13 cellular contexts compared by ENCODE assay signal in genomic region chr15:62756326-62756994, GRCh38.
DNase-seq lines count a peak whose midpoint lies in the region; ATAC-seq and TF ChIP-seq lines count a peak whose summit lies in the region.
"Had no signal": no experiment of that assay in that cellular context is flagged by ENCODE, and none has a peak within 500 bp of the region (broad histone marks: within the 10 kb centered on the region; RNA-seq: fewer than 3 reads in every experiment).

No MANE protein-coding gene starts in this region.

- H3K4me1 ChIP-seq in subcutaneous abdominal adipose tissue (ENCODE audit: control insufficient read depth in 5 of 5, insufficient read depth in 5 of 5, low read length in 5 of 5): peaks cover 0 to 31% (median 16%) of the 10 kb centered on the region in 5 donors
- H3K4me1 ChIP-seq in esophagus muscularis mucosa: peaks cover 15 to 39% (median 36%) of the 10 kb centered on the region in 4 donors

- peak overlapping the region; percentile 93 for H3K27ac ChIP-seq in cingulate gyrus (ENCODE audit: low read depth, low read length)
- H3K27ac ChIP-seq in subcutaneous abdominal adipose tissue (ENCODE audit: low read depth, low read length): peak overlapping the region; percentile 87
- H3K27ac ChIP-seq in esophagus muscularis mucosa (replicated peaks in 1 of 4): peak overlapping the region in 1 of 4 donors; percentile 78

- no peaks in the 10 kb centered on the region for H3K9me3 ChIP-seq in subcutaneous abdominal adipose tissue (ENCODE audit: control insufficient read depth in 5 of 5, low read length in 5 of 5)
- H3K9me3 ChIP-seq in esophagus muscularis mucosa: no peaks in the 10 kb centered on the region

- TF ChIP-seq EP300 in esophagus muscularis mucosa (IDR thresholded peaks at IDR 0.05): no peak

- H3K36me3 ChIP-seq in subcutaneous abdominal adipose tissue (ENCODE audit: control insufficient read depth in 5 of 5, insufficient read depth in 5 of 5, low read length in 5 of 5) (peaks cover 5 to 58% (median 50%) of the 10 kb centered on the region in 5 donors), esophagus muscularis mucosa (peaks cover 0 to 40% (median 12%) of the 10 kb centered on the region in 4 donors)

- DNase-seq in Ammon's horn (ENCODE audit: low spot score) (peak; percentile 75), medulla oblongata (ENCODE audit: extremely low spot score) (peak; percentile 77), SIG-M5 (lab: John Stamatoyannopoulos, UW) (no peak), esophagus muscularis mucosa (ENCODE audit: extremely low spot score) (no peak)
- no peak for DNase-seq in stimulated activated CD4-positive, alpha-beta T cell treated with anti-CD3 and anti-CD28 coated beads, Interleukin-4, amount 100 ng/mL, for 4 hours
- DNase-seq: CD4-positive, CD25-positive, alpha-beta regulatory T cell; NCI-H1930; NCI-H2171 treated with DMSO at 0.1 percent for 48 hours; NCI-H524 had no signal

- intact Hi-C loops in esophagus muscularis mucosa (cut with DNase I): no loop called here

- H3K27me3 ChIP-seq in subcutaneous abdominal adipose tissue (ENCODE audit: control insufficient read depth in 5 of 5, insufficient read depth in 4 of 5, low read length in 5 of 5) (no peaks in the 10 kb centered on the region), esophagus muscularis mucosa (no peaks in the 10 kb centered on the region)

- 94% methylated on average over 6 of the region's 6 CpGs for WGBS in esophagus muscularis mucosa

- no peak overlapping the region for H3K9ac ChIP-seq in subcutaneous abdominal adipose tissue (ENCODE audit: low read length in 5 of 5)

- H3K4me3 ChIP-seq in subcutaneous abdominal adipose tissue (ENCODE audit: low read depth in 1 of 5, low read length in 5 of 5) (no peak overlapping the region), esophagus muscularis mucosa (no peak overlapping the region)

- ATAC-seq in GM18873 (IDR thresholded peaks at IDR 0.05; ENCODE audit: low FRiP score, unreplicated experiment): no peak
- ATAC-seq: HCT116 had no signal

- no peak for TF ChIP-seq POLR2A in esophagus muscularis mucosa (IDR thresholded peaks at IDR 0.05; ENCODE audit: low read depth)

- no peak for TF ChIP-seq CTCF in esophagus muscularis mucosa (IDR thresholded peaks at IDR 0.05)

Comparison
In these comparisons a context has a peak if more than half of its experiments do, and no peak if none do; other contexts are left out.
1. DNase-seq: peak in Ammon's horn (single experiment) and medulla oblongata (single experiment); none in SIG-M5 (single experiment), stimulated activated CD4-positive, alpha-beta T cell treated with anti-CD3 and anti-CD28 coated beads, Interleukin-4, amount 100 ng/mL, for 4 hours (0 of 2) and esophagus muscularis mucosa (single experiment).